3 cellular contexts compared by ENCODE assay signal in the genomic region with DNA sequence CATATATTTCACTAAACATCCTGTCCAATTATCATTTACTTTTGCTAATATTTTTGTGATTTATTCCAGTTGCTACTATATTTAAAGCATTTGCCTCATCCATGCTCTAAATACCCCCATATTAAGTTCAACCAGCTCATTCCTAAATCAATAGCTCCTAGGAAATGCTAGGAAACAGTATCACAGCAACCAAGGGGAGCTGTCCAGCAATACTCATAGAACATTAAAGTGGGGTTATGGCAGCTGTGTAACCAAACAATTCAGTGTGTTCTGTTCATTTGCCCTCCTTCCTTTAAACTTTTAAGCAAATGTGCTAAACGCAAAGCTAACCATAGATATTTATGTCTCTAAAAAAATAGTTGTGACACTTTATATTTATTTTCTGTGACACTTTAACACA.
TF ChIP-seq lines count a peak whose summit lies in the region.

No MANE protein-coding gene starts in this region.

TF ChIP-seq in GM23338, 12 proteins besides CTCF, POLR2A, EP300 and RAD21 (continued from another document):
- TF ChIP-seq, protein P1, sequence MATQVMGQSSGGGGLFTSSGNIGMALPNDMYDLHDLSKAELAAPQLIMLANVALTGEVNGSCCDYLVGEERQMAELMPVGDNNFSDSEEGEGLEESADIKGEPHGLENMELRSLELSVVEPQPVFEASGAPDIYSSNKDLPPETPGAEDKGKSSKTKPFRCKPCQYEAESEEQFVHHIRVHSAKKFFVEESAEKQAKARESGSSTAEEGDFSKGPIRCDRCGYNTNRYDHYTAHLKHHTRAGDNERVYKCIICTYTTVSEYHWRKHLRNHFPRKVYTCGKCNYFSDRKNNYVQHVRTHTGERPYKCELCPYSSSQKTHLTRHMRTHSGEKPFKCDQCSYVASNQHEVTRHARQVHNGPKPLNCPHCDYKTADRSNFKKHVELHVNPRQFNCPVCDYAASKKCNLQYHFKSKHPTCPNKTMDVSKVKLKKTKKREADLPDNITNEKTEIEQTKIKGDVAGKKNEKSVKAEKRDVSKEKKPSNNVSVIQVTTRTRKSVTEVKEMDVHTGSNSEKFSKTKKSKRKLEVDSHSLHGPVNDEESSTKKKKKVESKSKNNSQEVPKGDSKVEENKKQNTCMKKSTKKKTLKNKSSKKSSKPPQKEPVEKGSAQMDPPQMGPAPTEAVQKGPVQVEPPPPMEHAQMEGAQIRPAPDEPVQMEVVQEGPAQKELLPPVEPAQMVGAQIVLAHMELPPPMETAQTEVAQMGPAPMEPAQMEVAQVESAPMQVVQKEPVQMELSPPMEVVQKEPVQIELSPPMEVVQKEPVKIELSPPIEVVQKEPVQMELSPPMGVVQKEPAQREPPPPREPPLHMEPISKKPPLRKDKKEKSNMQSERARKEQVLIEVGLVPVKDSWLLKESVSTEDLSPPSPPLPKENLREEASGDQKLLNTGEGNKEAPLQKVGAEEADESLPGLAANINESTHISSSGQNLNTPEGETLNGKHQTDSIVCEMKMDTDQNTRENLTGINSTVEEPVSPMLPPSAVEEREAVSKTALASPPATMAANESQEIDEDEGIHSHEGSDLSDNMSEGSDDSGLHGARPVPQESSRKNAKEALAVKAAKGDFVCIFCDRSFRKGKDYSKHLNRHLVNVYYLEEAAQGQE (IDR thresholded peaks at IDR 0.05; ENCODE audit: unreplicated experiment) = peak; percentile 68

TF ChIP-seq in PFSK-1, 5 proteins besides CTCF, POLR2A, EP300 and RAD21 (continued from another document):
- TF ChIP-seq, protein P1 (IDR thresholded peaks at IDR 0.05; ENCODE audit: insufficient read depth in 1 of 2, low read depth in 2 of 2, low read length in 2 of 2) = peak; percentile 60 to 90; a peak in 3 of 4 replicates
- no peak for TF ChIP-seq SIN3A (IDR thresholded peaks at IDR 0.05; ENCODE audit: borderline replicate concordance, insufficient read depth, low read length)
- TF ChIP-seq TAF1 (IDR thresholded peaks at IDR 0.05; ENCODE audit: borderline replicate concordance, insufficient read depth, low read length) = no peak
- no peak for TF ChIP-seq FOXP2 (optimal IDR thresholded peaks at IDR 0.05; ENCODE audit: borderline replicate concordance, extremely low read depth, extremely low read length, insufficient read depth)

TF ChIP-seq in liver, 16 proteins besides CTCF, POLR2A, EP300 and RAD21 (continued from another document):
- TF ChIP-seq, protein P1 (IDR thresholded peaks at IDR 0.05) = peak; percentile 84
